ENCODE assay signal across 8 cellular contexts in genomic region chr17:16407911-16408588, GRCh38. TPM values are rescaled to one million over a fixed set of nuclear protein-coding genes. Genes with fewer than 3 reads are reported as not detected.
DNase-seq lines count a peak whose midpoint lies in the region; ATAC-seq and TF ChIP-seq lines count a peak whose summit lies in the region.

No MANE protein-coding gene starts in this region.

- peak overlapping the region; percentile 27 to 66 (median 49) for H3K4me3 Mint-ChIP-seq in naive B cell

- peak overlapping the region in 3 of 4 donors; percentile 28 to 62 (median 59) for H3K4me3 ChIP-seq in esophagus muscularis mucosa

- H3K27ac Mint-ChIP-seq in naive B cell = peak overlapping the region in 2 of 6 donors; percentile 7 to 70

- no peaks in the 10 kb centered on the region for H3K9me3 ChIP-seq in esophagus muscularis mucosa

- H3K9me3 Mint-ChIP-seq in naive B cell = no peaks in the 10 kb centered on the region

- peak; percentile 87 for ATAC-seq in GM19351 (IDR thresholded peaks at IDR 0.05; ENCODE audit: unreplicated experiment)
- ATAC-seq in HG03378 (IDR thresholded peaks at IDR 0.05; ENCODE audit: unreplicated experiment) = peak; percentile 90
- ATAC-seq in naive B cell (ENCODE audit: low read depth in 2 of 2) = peak; percentile 40 to 82

- DNase-seq in DMS53 (lab: John Stamatoyannopoulos, UW) (peak; percentile 76), RPMI8226 (peak; percentile 91), esophagus muscularis mucosa (ENCODE audit: extremely low spot score) (no peak), naive B cell (no peak), NCI-H2107 treated with DMSO at 0.1 percent for 48 hours (lab: John Stamatoyannopoulos, UW; ENCODE audit: unreplicated experiment) (no peak), AG08396 (ENCODE audit: low spot score) (no peak)

- peaks cover 0 to 18% (median 0%) of the 10 kb centered on the region in 4 donors for H3K27me3 ChIP-seq in esophagus muscularis mucosa

- H3K27ac ChIP-seq in esophagus muscularis mucosa (replicated peaks in 1 of 4) = peak overlapping the region; percentile 64 to 78 (median 74)

- intact Hi-C loops in esophagus muscularis mucosa (cut with DNase I) = no loop called here

- WGBS in esophagus muscularis mucosa = 22% methylated on average over 14 of the region's 14 CpGs

- peaks cover 11 to 23% (median 20%) of the 10 kb centered on the region in 4 donors for H3K4me1 ChIP-seq in esophagus muscularis mucosa

- H3K36me3 ChIP-seq in esophagus muscularis mucosa = no peaks in the 10 kb centered on the region

- no peaks in the 10 kb centered on the region for H3K36me3 Mint-ChIP-seq in naive B cell

- no peak for TF ChIP-seq POLR2A in esophagus muscularis mucosa (IDR thresholded peaks at IDR 0.05; ENCODE audit: low read depth)

- H3K27me3 Mint-ChIP-seq in naive B cell = peaks cover 8 to 35% (median 24%) of the 10 kb centered on the region in 3 donors

- TF ChIP-seq EP300 in esophagus muscularis mucosa (IDR thresholded peaks at IDR 0.05) = no peak

- H3K4me1 Mint-ChIP-seq in naive B cell = peaks cover 9 to 18% (median 14%) of the 10 kb centered on the region in 3 donors

- no peak for TF ChIP-seq CTCF in esophagus muscularis mucosa (IDR thresholded peaks at IDR 0.05)

RNA-seq across cellular contexts. Expression of gene TRPV2, which starts 7.3 kb away (rescaled TPM):
- 10 to 100 TPM; 11.3 to 19.1 (median 17.7) TPM for total RNA-seq in esophagus muscularis mucosa
- polyA plus RNA-seq in naive B cell (ENCODE audit: low read depth in 6 of 6) = 10 to 100 TPM; 36.2 to 59.9 (median 44.0) TPM

RNA-seq across cellular contexts. Expression of gene UBB, which starts 27.2 kb away (rescaled TPM):
- 1,000 to 10,000 TPM in 2 of 4 donors, 100 to 1,000 TPM in 2; 713 to 1,130 (median 983) TPM for total RNA-seq in esophagus muscularis mucosa
- polyA plus RNA-seq in naive B cell (ENCODE audit: low read depth in 6 of 6) = 1,000 to 10,000 TPM; 2,209 to 2,817 (median 2,696) TPM

RNA-seq across cellular contexts. Expression of gene CENPV, which starts 54.8 kb away (rescaled TPM):
- total RNA-seq in esophagus muscularis mucosa = 10 to 100 TPM in 2 of 4 donors, 1 to 10 TPM in 2; 4.2 to 10.9 (median 8.2) TPM
- polyA plus RNA-seq in naive B cell (ENCODE audit: low read depth in 6 of 6) = 10 to 100 TPM; 13.3 to 34.2 (median 15.9) TPM

Comparison
In these comparisons a context has a peak if more than half of its experiments do, and no peak if none do; other contexts are left out.
1. DNase-seq: peak in DMS53 (single experiment) and RPMI8226 (single experiment); none in esophagus muscularis mucosa (single experiment), naive B cell (single experiment), NCI-H2107 treated with DMSO at 0.1 percent for 48 hours (single experiment) and AG08396 (single experiment).
2. Peak in every context shown above with its lines, with median percentiles within 50 percentile points of each other: ATAC-seq.